In the genomic region with DNA sequence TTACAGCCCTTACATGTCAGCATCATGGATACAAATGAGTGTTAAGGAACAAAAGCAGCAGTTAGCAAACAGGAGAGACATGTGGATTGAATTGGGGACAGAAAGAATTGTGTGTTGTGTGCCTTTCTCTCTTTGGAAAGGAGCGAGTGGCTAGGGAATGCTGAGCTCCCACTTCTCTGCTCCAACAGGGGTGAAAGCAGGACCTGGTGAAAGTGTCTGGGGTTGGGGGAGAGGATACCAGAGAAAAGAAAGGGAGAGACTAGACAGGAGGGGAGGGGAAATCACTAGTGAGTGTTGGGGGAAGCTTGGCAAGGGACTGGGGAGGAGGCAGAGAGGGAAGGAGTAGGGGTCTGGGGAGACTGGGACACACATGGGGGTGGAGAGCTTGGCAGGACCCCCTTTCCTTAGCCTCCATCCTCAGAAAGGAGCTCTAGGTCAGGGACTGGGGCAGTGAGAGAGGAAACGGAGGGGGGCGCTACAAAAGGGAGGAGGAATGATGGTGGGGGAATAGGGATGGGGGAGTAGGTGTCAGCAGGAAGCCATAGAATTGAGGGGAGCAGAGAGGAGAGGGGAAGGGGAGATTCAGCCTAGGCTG, we compare ENCODE assay signal across 10 cellular contexts. TPM values are rescaled to one million over a fixed set of nuclear protein-coding genes. Genes with fewer than 3 reads are reported as not detected.
DNase-seq lines count a peak whose midpoint lies in the region; ATAC-seq and TF ChIP-seq lines count a peak whose summit lies in the region.
"Had no signal": no experiment of that assay in that cellular context is flagged by ENCODE, and none has a peak within 500 bp of the region (broad histone marks: within the 10 kb centered on the region; RNA-seq: fewer than 3 reads in every experiment).

No MANE protein-coding gene starts in this region.

- H3K4me3 Mint-ChIP-seq in Caco-2 (ENCODE audit: unreplicated experiment): peak overlapping the region; percentile 99

- no peaks in the 10 kb centered on the region for H3K9me3 Mint-ChIP-seq in Caco-2 (ENCODE audit: unreplicated experiment)

- peaks cover 36% of the 10 kb centered on the region for H3K4me1 ChIP-seq in Caco-2
- H3K4me1 ChIP-seq in adrenal gland (replicated peaks in 1 of 2): peaks cover 48 to 55% of the 10 kb centered on the region in 2 donors
- H3K4me1 ChIP-seq in right cardiac atrium (ENCODE audit: control insufficient read depth, insufficient read depth, low read length): peaks cover 9% of the 10 kb centered on the region
- H3K4me1 ChIP-seq in right lobe of liver: peaks cover 0 to 6% (median 0%) of the 10 kb centered on the region in 4 donors

- H3K9me3 ChIP-seq in Caco-2 (no peaks in the 10 kb centered on the region), adrenal gland (replicated peaks in 1 of 3) (no peaks in the 10 kb centered on the region), right cardiac atrium (ENCODE audit: control insufficient read depth, low read length) (no peaks in the 10 kb centered on the region), right lobe of liver (no peaks in the 10 kb centered on the region)

- H3K36me3 ChIP-seq in Caco-2 (ENCODE audit: control insufficient read depth, insufficient read depth, low read length) (no peaks in the 10 kb centered on the region), adrenal gland (replicated peaks in 1 of 2) (no peaks in the 10 kb centered on the region), right lobe of liver (no peaks in the 10 kb centered on the region)

- no peak for TF ChIP-seq CTCF in Caco-2 (IDR thresholded peaks at IDR 0.05; ENCODE audit: insufficient read depth in 1 of 2, low read depth in 1 of 2, low read length in 1 of 2, severe bottlenecking in 1 of 2, unreplicated experiment in 1 of 2)
- TF ChIP-seq CTCF in adrenal gland (IDR thresholded peaks at IDR 0.05): no peak
- no peak for TF ChIP-seq CTCF in right lobe of liver (IDR thresholded peaks at IDR 0.05)

- peak overlapping the region in 4 of 5 donors; percentile 38 to 91 (median 87) for H3K27ac ChIP-seq in adrenal gland
- peak overlapping the region; percentile 21 for H3K27ac ChIP-seq in right cardiac atrium (ENCODE audit: low read length)
- no peak overlapping the region for H3K27ac ChIP-seq in right lobe of liver

- H3K27me3 Mint-ChIP-seq in Caco-2 (ENCODE audit: insufficient read depth, unreplicated experiment): no peaks in the 10 kb centered on the region

- H3K27me3 ChIP-seq in Caco-2 (replicated peaks; ENCODE audit: control insufficient read depth, insufficient read depth, low read length) (no peaks in the 10 kb centered on the region), adrenal gland (no peaks in the 10 kb centered on the region), right cardiac atrium (ENCODE audit: control insufficient read depth, insufficient read depth) (no peaks in the 10 kb centered on the region), right lobe of liver (peaks cover 0 to 3% of the 10 kb centered on the region in 2 donors)

- DNase-seq in Caco-2 (no peak), adrenal gland (no peak), right cardiac atrium (no peak), skeletal muscle cell (ENCODE audit: low read depth) (no peak), DMS 273 (lab: John Stamatoyannopoulos, UW; ENCODE audit: unreplicated experiment) (no peak), right lobe of liver (no peak)
- DNase-seq: naive thymus-derived CD4-positive, alpha-beta T cell; NCI-H2227 treated with DMSO at 0.1 percent for 48 hours had no signal

- intact Hi-C loops in Caco-2 (cut with micrococcal nuclease; ENCODE audit: unreplicated experiment): no loop called here
- intact Hi-C loops in adrenal gland (cut with DNase I): no loop called here
- intact Hi-C loops in right cardiac atrium (cut with DNase I): loop anchor here in 3 of 4 donors (2.0 to 10.0 kb wide), 4 partner anchors 39 to 119 kb away; no protein-coding TSS in a partner anchor
- intact Hi-C loops in right lobe of liver (cut with DNase I): loop anchor here in 1 of 2 donors (10.0 kb wide), 1 partner anchor 119 kb away; no protein-coding TSS in a partner anchor

- H3K4me1 Mint-ChIP-seq in Caco-2 (ENCODE audit: low read depth, unreplicated experiment): peaks cover 28% of the 10 kb centered on the region

- no TSS peak for BruUV-seq in Caco-2 (replicated peaks; lab: Mats Ljungman, UMichigan)

- H3K27ac Mint-ChIP-seq in Caco-2 (ENCODE audit: unreplicated experiment): peak overlapping the region; percentile 46
- H3K27ac Mint-ChIP-seq: naive thymus-derived CD4-positive, alpha-beta T cell had no signal

- ATAC-seq in right cardiac atrium: no peak
- ATAC-seq in HG03432 (IDR thresholded peaks at IDR 0.05; ENCODE audit: unreplicated experiment): no peak
- no peak for ATAC-seq in GM21381 (IDR thresholded peaks at IDR 0.05; ENCODE audit: unreplicated experiment)
- ATAC-seq in right lobe of liver: no peak
- ATAC-seq: naive thymus-derived CD4-positive, alpha-beta T cell had no signal

- POLR2A ChIA-PET in Caco-2 (lab: Charles Lee): no interaction called here

- 33 to 41% (median 35%) methylated on average over 3 of the region's 3 CpGs for WGBS in adrenal gland, 4 donors
- 64% methylated on average over 3 of the region's 3 CpGs for WGBS in right cardiac atrium
- 66% methylated on average over 3 of the region's 3 CpGs for WGBS in right lobe of liver (ENCODE audit: insufficient coverage, low coverage, low lambda C conversion rate, missing lambda C conversion rate)

- CTCF ChIA-PET in Caco-2 (lab: Charles Lee): interaction anchor here (0.6 to 0.7 kb wide), 2 partner anchors 25 to 126 kb away, joined by 3 read pairs; no protein-coding TSS in a partner anchor

- no peak overlapping the region for H3K4me3 ChIP-seq in Caco-2 (ENCODE audit: low read depth, low read length)
- peak overlapping the region in 1 of 4 donors; percentile 92 for H3K4me3 ChIP-seq in adrenal gland
- peak overlapping the region; percentile 15 for H3K4me3 ChIP-seq in right cardiac atrium (ENCODE audit: low read length)
- H3K4me3 ChIP-seq in skeletal muscle cell (ENCODE audit: low read depth, low read length): peak overlapping the region; percentile 93
- no peak overlapping the region for H3K4me3 ChIP-seq in right lobe of liver

- no peak for TF ChIP-seq POLR2A in adrenal gland (IDR thresholded peaks at IDR 0.05)
- no peak for TF ChIP-seq POLR2A in right lobe of liver (IDR thresholded peaks at IDR 0.05)

- peaks cover 6% of the 10 kb centered on the region for H3K36me3 Mint-ChIP-seq in Caco-2 (ENCODE audit: insufficient read depth, unreplicated experiment)
- H3K36me3 Mint-ChIP-seq: naive thymus-derived CD4-positive, alpha-beta T cell had no signal

RNA-seq across cellular contexts. Expression of a gene that starts 2.2 kb away (rescaled TPM):
- total RNA-seq in Caco-2 (2022) (41.5 and 45.4 TPM in 2 replicates), adrenal gland (10 to 100 TPM; 23.6 to 57.2 (median 50.4) TPM), right cardiac atrium (10 to 100 TPM; 11.7 to 19.0 (median 15.6) TPM), right lobe of liver (1 to 10 TPM; 1.1 to 4.9 (median 2.9) TPM)
- polyA plus RNA-seq in adrenal gland (10 to 100 TPM; 10.1 to 13.9 (median 11.2) TPM), right cardiac atrium (6.0 TPM)
- total RNA-seq: naive thymus-derived CD4-positive, alpha-beta T cell had no signal
- polyA plus RNA-seq: naive thymus-derived CD4-positive, alpha-beta T cell had no signal

Comparison
In these comparisons a context has a peak if more than half of its experiments do, and no peak if none do; other contexts are left out.
1. H3K4me3 ChIP-seq: peak in right cardiac atrium (single experiment) and skeletal muscle cell (single experiment); none in Caco-2 (single experiment) and right lobe of liver (0 of 3).
2. H3K27ac ChIP-seq: peak in adrenal gland (4 of 5) and right cardiac atrium (single experiment); none in right lobe of liver (0 of 3).
3. intact Hi-C loops: an anchor here in right cardiac atrium (2.0 to 10.0 kb wide); none called in Caco-2 and adrenal gland.